22 cellular contexts compared by ENCODE assay signal in the genomic region with DNA sequence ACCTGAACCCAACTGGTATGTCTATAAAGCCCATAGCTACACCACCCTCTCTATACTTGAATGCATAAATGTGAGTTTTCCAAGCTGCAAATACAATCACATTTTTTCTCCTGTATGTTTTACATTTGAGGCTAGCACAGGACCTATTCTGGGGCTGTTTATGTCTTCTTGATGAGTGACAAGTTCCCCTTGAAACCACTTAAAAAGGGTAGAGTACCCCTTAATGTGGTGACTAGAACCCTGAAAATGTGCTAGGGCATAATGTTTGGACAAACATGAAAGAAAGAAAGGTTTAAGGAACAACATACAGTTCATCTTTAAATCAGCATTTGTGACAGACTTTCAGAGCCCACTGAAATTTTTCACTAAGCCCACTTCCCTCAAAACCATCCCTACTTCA. TPM values are rescaled to one million over a fixed set of nuclear protein-coding genes. Genes with fewer than 3 reads are reported as not detected.
DNase-seq lines count a peak whose midpoint lies in the region; ATAC-seq, FAIRE-seq and TF ChIP-seq lines count a peak whose summit lies in the region.
"Had no signal": no experiment of that assay in that cellular context is flagged by ENCODE, and none has a peak within 500 bp of the region (broad histone marks: within the 10 kb centered on the region; RNA-seq: fewer than 3 reads in every experiment).

No MANE protein-coding gene starts in this region.

- dilution Hi-C loops in endothelial cell of umbilical vein (cut with MboI; ENCODE audit: extremely low pct_ligation_motif_present, low sequenced_read_pairs): no loop called here

- intact Hi-C loops in activated naive CD4-positive, alpha-beta T cell treated with anti-CD3 and anti-CD28 coated beads for 36 hours (cut with micrococcal nuclease): no loop called here
- intact Hi-C loops in endothelial cell of umbilical vein (cut with micrococcal nuclease) (no loop called here), spleen (cut with DNase I; ENCODE audit: low total_unique reads) (no loop called here), psoas muscle (cut with DNase I) (no loop called here)

- H3K9me1 ChIP-seq in endothelial cell of umbilical vein (replicated peaks; ENCODE audit: control insufficient read depth, extremely low read depth, insufficient read depth, low read length): no peaks in the 10 kb centered on the region

- H2AFZ ChIP-seq in endothelial cell of umbilical vein (ENCODE audit: low read depth, low read length): peak overlapping the region; percentile 36

- H3K4me1 ChIP-seq in endothelial cell of umbilical vein (ENCODE audit: control insufficient read depth, extremely low read depth, insufficient read depth, low read length) (peaks cover 13% of the 10 kb centered on the region), spleen (no peaks in the 10 kb centered on the region), psoas muscle (no peaks in the 10 kb centered on the region)
- H3K4me1 ChIP-seq: BE2C, Caco-2, Peyer's patch had no signal

- no peak for TF ChIP-seq POLR2A in endothelial cell of umbilical vein (IDR thresholded peaks at IDR 0.05; ENCODE audit: low read depth, low read length)
- TF ChIP-seq POLR2A in spleen (IDR thresholded peaks at IDR 0.05): no peak

- no peaks in the 10 kb centered on the region for H3K9me3 Mint-ChIP-seq in activated naive CD4-positive, alpha-beta T cell treated with anti-CD3 and anti-CD28 coated beads, Interleukin-2, amount 50 U/mL, for 24 hours
- peaks cover 1% of the 10 kb centered on the region for H3K9me3 Mint-ChIP-seq in activated naive CD4-positive, alpha-beta T cell treated with anti-CD3 and anti-CD28 coated beads for 36 hours
- H3K9me3 Mint-ChIP-seq in T-cell: no peaks in the 10 kb centered on the region

- H3K4me3 Mint-ChIP-seq in activated naive CD4-positive, alpha-beta T cell treated with anti-CD3 and anti-CD28 coated beads, Interleukin-2, amount 50 U/mL, for 24 hours: peak overlapping the region; percentile 20
- no peak overlapping the region for H3K4me3 Mint-ChIP-seq in activated naive CD4-positive, alpha-beta T cell treated with anti-CD3 and anti-CD28 coated beads for 36 hours
- peak overlapping the region in 1 of 3 donors; percentile 15 for H3K4me3 Mint-ChIP-seq in T-cell
- H3K4me3 Mint-ChIP-seq: IgD-negative memory B cell had no signal

- no peaks in the 10 kb centered on the region for H3K36me3 Mint-ChIP-seq in activated naive CD4-positive, alpha-beta T cell treated with anti-CD3 and anti-CD28 coated beads, Interleukin-2, amount 50 U/mL, for 24 hours
- no peaks in the 10 kb centered on the region for H3K36me3 Mint-ChIP-seq in activated naive CD4-positive, alpha-beta T cell treated with anti-CD3 and anti-CD28 coated beads for 36 hours (ENCODE audit: low read depth)
- H3K36me3 Mint-ChIP-seq in T-cell: no peaks in the 10 kb centered on the region
- H3K36me3 Mint-ChIP-seq: CD4-positive, CD25-positive, alpha-beta regulatory T cell had no signal

- POLR2A ChIA-PET in T-cell (lab: Charles Lee): no interaction called here
- POLR2A ChIA-PET in endothelial cell of umbilical vein (lab: Charles Lee): no interaction called here

- no peaks in the 10 kb centered on the region for H3K36me3 ChIP-seq in endothelial cell of umbilical vein (ENCODE audit: control insufficient read depth in 2 of 2, extremely low read depth in 1 of 2, insufficient read depth in 2 of 2, low read length in 2 of 2)
- no peaks in the 10 kb centered on the region for H3K36me3 ChIP-seq in spleen
- H3K36me3 ChIP-seq in psoas muscle (ENCODE audit: insufficient read depth in 1 of 2, low read depth in 1 of 2): no peaks in the 10 kb centered on the region
- H3K36me3 ChIP-seq: BE2C, Peyer's patch, SJSA1 had no signal

- CTCF ChIA-PET in activated naive CD4-positive, alpha-beta T cell treated with anti-CD3 and anti-CD28 coated beads for 36 hours (lab: Charles Lee): interaction anchor here (0.8 to 1.4 kb wide), 3 partner anchors 9 to 41 kb away, joined by 4 read pairs; no protein-coding TSS in a partner anchor
- CTCF ChIA-PET in T-cell (lab: Charles Lee): no interaction called here
- CTCF ChIA-PET in endothelial cell of umbilical vein (lab: Charles Lee): interaction anchor here (0.7 to 1.8 kb wide), 4 partner anchors 9 to 14 kb away, joined by 3 to 7 read pairs (median 3); no protein-coding TSS in a partner anchor

- H3K27ac Mint-ChIP-seq in activated naive CD4-positive, alpha-beta T cell treated with anti-CD3 and anti-CD28 coated beads, Interleukin-2, amount 50 U/mL, for 24 hours: no peak overlapping the region
- H3K27ac Mint-ChIP-seq in activated naive CD4-positive, alpha-beta T cell treated with anti-CD3 and anti-CD28 coated beads for 36 hours: no peak overlapping the region
- peak overlapping the region in 1 of 2 donors; percentile 22 for H3K27ac Mint-ChIP-seq in T-cell
- H3K27ac Mint-ChIP-seq: CD4-positive, CD25-positive, alpha-beta regulatory T cell; IgD-negative memory B cell had no signal

- H3K27me3 Mint-ChIP-seq in activated naive CD4-positive, alpha-beta T cell treated with anti-CD3 and anti-CD28 coated beads, Interleukin-2, amount 50 U/mL, for 24 hours: no peaks in the 10 kb centered on the region
- no peaks in the 10 kb centered on the region for H3K27me3 Mint-ChIP-seq in activated naive CD4-positive, alpha-beta T cell treated with anti-CD3 and anti-CD28 coated beads for 36 hours (ENCODE audit: low read depth)
- H3K27me3 Mint-ChIP-seq in T-cell: peaks cover 3 to 7% of the 10 kb centered on the region in 2 donors

- H3K9me3 ChIP-seq in endothelial cell of umbilical vein (replicated peaks; ENCODE audit: control insufficient read depth, insufficient read depth, low read length) (no peaks in the 10 kb centered on the region), spleen (no peaks in the 10 kb centered on the region), psoas muscle (no peaks in the 10 kb centered on the region)
- H3K9me3 ChIP-seq: BE2C, Caco-2, Peyer's patch, SJSA1 had no signal

- no peak overlapping the region for H3K4me2 ChIP-seq in endothelial cell of umbilical vein (ENCODE audit: insufficient read depth, low read length)

- H3K4me3 ChIP-seq in endothelial cell of umbilical vein (replicated peaks in 1 of 3; ENCODE audit: insufficient read depth in 1 of 3, low read depth in 1 of 3, low read length in 3 of 3): no peak overlapping the region
- no peak overlapping the region for H3K4me3 ChIP-seq in spleen
- no peak overlapping the region for H3K4me3 ChIP-seq in psoas muscle
- H3K4me3 ChIP-seq: Peyer's patch, SJSA1 had no signal

- DNase-seq in activated naive CD4-positive, alpha-beta T cell treated with anti-CD3 and anti-CD28 coated beads for 36 hours: no peak
- DNase-seq in T-cell (no peak), endothelial cell of umbilical vein (ENCODE audit: low read depth, low spot score) (no peak), spleen (no peak), psoas muscle (no peak)
- no peak for DNase-seq in activated CD4-positive, alpha-beta T cell treated with anti-CD3 and anti-CD28 coated beads for 4 hours
- DNase-seq: 8988T; BE2C; Caco-2; CD4-positive, CD25-positive, alpha-beta regulatory T cell; GOT3; Kasumi-1; MM.1S; NCI-H1105; NCI-H2081; NCI-H2171 treated with DMSO at 0.1 percent for 48 hours; Peyer's patch had no signal

- H3K27ac ChIP-seq in endothelial cell of umbilical vein (ENCODE audit: insufficient read depth, low read depth, low read length) (peak overlapping the region; percentile 43), spleen (peak overlapping the region in 6 of 8 donors; percentile 5 to 51 (median 37)), psoas muscle (no peak overlapping the region)
- H3K27ac ChIP-seq: Peyer's patch, SJSA1 had no signal

- BruUV-seq in endothelial cell of umbilical vein (replicated peaks; lab: Mats Ljungman, UMichigan): no TSS peak

- no peak for TF ChIP-seq CTCF in endothelial cell of umbilical vein (IDR thresholded peaks at IDR 0.05; ENCODE audit: extremely low read depth in 1 of 2, insufficient read depth in 1 of 2, low read depth in 1 of 2, low read length in 2 of 2)
- TF ChIP-seq CTCF in spleen (IDR thresholded peaks at IDR 0.05 in 8 of 11, conservative IDR thresholded peaks at IDR 0.05 in 3 of 11): no peak
- TF ChIP-seq CTCF in psoas muscle (IDR thresholded peaks at IDR 0.05): no peak

- ATAC-seq in T-cell (replicated peaks in 1 of 4) (peak in 3 of 4 experiments; percentile 43 to 86 (median 65)), HG03159 (IDR thresholded peaks at IDR 0.05; ENCODE audit: unreplicated experiment) (no peak), psoas muscle (no peak)

- H3K9ac ChIP-seq in endothelial cell of umbilical vein (replicated peaks; ENCODE audit: extremely low read depth, insufficient read depth, low read length): no peak overlapping the region

- H4K20me1 ChIP-seq in endothelial cell of umbilical vein (replicated peaks; ENCODE audit: control insufficient read depth, extremely low read depth, insufficient read depth, low read length): no peaks in the 10 kb centered on the region

- H3K79me2 ChIP-seq in endothelial cell of umbilical vein (ENCODE audit: control insufficient read depth, insufficient read depth, low read length): no peaks in the 10 kb centered on the region

- H3K27me3 ChIP-seq in endothelial cell of umbilical vein (ENCODE audit: control insufficient read depth in 2 of 2, insufficient read depth in 2 of 2, low read length in 2 of 2) (no peaks in the 10 kb centered on the region), spleen (replicated peaks in 1 of 7) (no peaks in the 10 kb centered on the region), psoas muscle (ENCODE audit: insufficient read depth in 3 of 3, low read length in 2 of 3) (peaks cover 0 to 3% (median 2%) of the 10 kb centered on the region in 3 donors)
- H3K27me3 ChIP-seq: BE2C, Peyer's patch, SJSA1 had no signal

- no peak for FAIRE-seq in endothelial cell of umbilical vein (lab: Jason Lieb, UNC)
- FAIRE-seq: G401.6 had no signal

- H3K4me1 Mint-ChIP-seq in activated naive CD4-positive, alpha-beta T cell treated with anti-CD3 and anti-CD28 coated beads, Interleukin-2, amount 50 U/mL, for 24 hours: peaks cover 35% of the 10 kb centered on the region
- H3K4me1 Mint-ChIP-seq in activated naive CD4-positive, alpha-beta T cell treated with anti-CD3 and anti-CD28 coated beads for 36 hours (ENCODE audit: low read depth): peaks cover 22% of the 10 kb centered on the region
- peaks cover 23 to 32% (median 32%) of the 10 kb centered on the region in 3 donors for H3K4me1 Mint-ChIP-seq in T-cell
- H3K4me1 Mint-ChIP-seq: IgD-negative memory B cell had no signal

RNA-seq across cellular contexts. Expression of gene GLIS3, which starts 25.2 kb away (rescaled TPM):
- total RNA-seq in activated naive CD4-positive, alpha-beta T cell treated with anti-CD3 and anti-CD28 coated beads for 36 hours: 1 to 10 TPM; 1.4 to 1.7 TPM
- total RNA-seq in T-cell (1 to 10 TPM; 1.7 to 4.9 (median 3.5) TPM), endothelial cell of umbilical vein (7.6 and 8.4 TPM in 2 replicates), spleen (10 to 100 TPM; 17.3 to 54.4 (median 26.1) TPM), psoas muscle (1 to 10 TPM; 2.6 to 7.9 (median 5.9) TPM)
- polyA plus RNA-seq in endothelial cell of umbilical vein (1.8 and 2.1 TPM in 2 replicates), spleen (1 to 10 TPM in 1 of 3 donors, under 1 TPM in 2; 0.65 to 2.0 (median 0.83) TPM), psoas muscle (1 to 10 TPM in 2 of 3 donors, under 1 TPM in 1; 0.65 to 2.6 (median 1.1) TPM)
- 1.6 and 1.8 TPM in 2 replicates for polyA plus RNA-seq in endothelial cell of umbilical vein (2011; cell fraction: cytosol; rRNA removed)
- polyA plus RNA-seq in endothelial cell of umbilical vein (2011; cell fraction: nucleus; rRNA removed): 10.0 and 14.9 TPM in 2 replicates
- polyA plus RNA-seq in endothelial cell of umbilical vein (2012): 1.8 and 2.3 TPM in 2 replicates
- 30.4 and 49.0 TPM in 2 replicates for polyA minus RNA-seq in endothelial cell of umbilical vein
- polyA minus RNA-seq in endothelial cell of umbilical vein (2011; cell fraction: cytosol; rRNA and poly(A)+ RNA removed): 4.6 TPM
- 84.3 and 103 TPM in 2 replicates for polyA minus RNA-seq in endothelial cell of umbilical vein (2011; cell fraction: nucleus; rRNA and poly(A)+ RNA removed)
- polyA plus RNA-seq: IgD-negative memory B cell had no signal

Comparison
In these comparisons a context has a peak if more than half of its experiments do, and no peak if none do; other contexts are left out.
1. ATAC-seq: peak in T-cell (3 of 4); none in HG03159 (single experiment) and psoas muscle (0 of 4).
2. CTCF ChIA-PET loops: an anchor here in activated naive CD4-positive, alpha-beta T cell treated with anti-CD3 and anti-CD28 coated beads for 36 hours (0.8 to 1.4 kb wide) and endothelial cell of umbilical vein (0.7 to 1.8 kb wide); none called in T-cell.